Comparison of ENCODE assay signal across 10 cellular contexts in genomic region chr10:74021248-74022055, GRCh38. TPM values are rescaled to one million over a fixed set of nuclear protein-coding genes. Genes with fewer than 3 reads are reported as not detected.
DNase-seq lines count a peak whose midpoint lies in the region; ATAC-seq and TF ChIP-seq lines count a peak whose summit lies in the region.
"Had no signal": no experiment of that assay in that cellular context is flagged by ENCODE, and none has a peak within 500 bp of the region (broad histone marks: within the 10 kb centered on the region; RNA-seq: fewer than 3 reads in every experiment).

No MANE protein-coding gene starts in this region.

- peak; percentile 73 for DNase-seq in EL
- DNase-seq in NCI-H226: peak; percentile 69
- peak; percentile 71 for DNase-seq in dedifferentiated amniotic fluid mesenchymal stem cell (ENCODE audit: extremely low spot score)
- DNase-seq in progenitor cell of endocrine pancreas (ENCODE audit: low spot score, unreplicated experiment): no peak
- no peak for DNase-seq in T1000 (lab: John Stamatoyannopoulos, UW)
- DNase-seq in iPS-NIHi11 (ENCODE audit: low spot score): no peak
- no peak for DNase-seq in ecto neural progenitor cell (ENCODE audit: low spot score)
- DNase-seq: pancreas had no signal

- H3K9me3 Mint-ChIP-seq in progenitor cell of endocrine pancreas (ENCODE audit: low read depth): no peaks in the 10 kb centered on the region

- ATAC-seq in GM19455 (IDR thresholded peaks at IDR 0.05; ENCODE audit: unreplicated experiment): no peak
- ATAC-seq: HCT116 had no signal

- peaks cover 17% of the 10 kb centered on the region for H3K4me1 Mint-ChIP-seq in progenitor cell of endocrine pancreas (ENCODE audit: low read depth)

- no peak for TF ChIP-seq CTCF in progenitor cell of endocrine pancreas (IDR thresholded peaks at IDR 0.05; ENCODE audit: unreplicated experiment)

- peaks cover 9% of the 10 kb centered on the region for H3K36me3 Mint-ChIP-seq in progenitor cell of endocrine pancreas (ENCODE audit: insufficient read depth)

- H3K27me3 Mint-ChIP-seq in progenitor cell of endocrine pancreas: no peaks in the 10 kb centered on the region

- no peak overlapping the region for H3K4me3 Mint-ChIP-seq in progenitor cell of endocrine pancreas (ENCODE audit: low read depth)

- peak overlapping the region; percentile 49 for H3K27ac Mint-ChIP-seq in progenitor cell of endocrine pancreas

RNA-seq across cellular contexts. Expression of gene VCL, which starts 23.5 kb away (rescaled TPM):
- 107 and 116 TPM in 2 replicates for total RNA-seq in progenitor cell of endocrine pancreas

Comparison
In these comparisons a context has a peak if more than half of its experiments do, and no peak if none do; other contexts are left out.
1. DNase-seq: peak in EL (single experiment), NCI-H226 (single experiment) and dedifferentiated amniotic fluid mesenchymal stem cell (single experiment); none in progenitor cell of endocrine pancreas (single experiment), T1000 (single experiment), iPS-NIHi11 (single experiment) and ecto neural progenitor cell (single experiment).